Comparison of ENCODE assay signal across 8 cellular contexts in genomic region chr5:3214396-3214795, GRCh38.
"Had no signal": no experiment of that assay in that cellular context is flagged by ENCODE, and none has a peak within 500 bp of the region (broad histone marks: within the 10 kb centered on the region; RNA-seq: fewer than 3 reads in every experiment).

No MANE protein-coding gene starts in this region.

- DNase-seq: GM23248, GOT3, H9, HCEC 1CT, IMR-90 had no signal

- H2AFZ ChIP-seq: GM23248 had no signal

- H3K9ac ChIP-seq: GM23248 had no signal

- H3K4me3 ChIP-seq: GM23248, K562 had no signal

- FAIRE-seq: H54, HTR-8/SVneo, K562 had no signal

- ATAC-seq: K562 had no signal

- H3K27ac ChIP-seq: GM23248 had no signal
